16 cellular contexts compared by ENCODE assay signal in genomic region chr11:94826415-94826814, GRCh38.
"Had no signal": no experiment of that assay in that cellular context is flagged by ENCODE, and none has a peak within 500 bp of the region (broad histone marks: within the 10 kb centered on the region; RNA-seq: fewer than 3 reads in every experiment).

No MANE protein-coding gene starts in this region.

- H3K4me3 ChIP-seq: dorsolateral prefrontal cortex, right lobe of liver, smooth muscle cell had no signal

- ATAC-seq: right lobe of liver; stimulated activated naive CD8-positive, alpha-beta T cell treated with anti-CD3 and anti-CD28 coated beads, Interleukin-15, Interleukin-2, amounts not matched to agents 100 U/mL and 50 U/mL, for 24 hours had no signal

- H3K4me1 Mint-ChIP-seq: nephron had no signal

- H3K27ac Mint-ChIP-seq: activated T-helper 1 cell treated with anti-CD3 and anti-CD28 coated beads, Interleukin-12 subunit alpha, Interleukin-12 subunit beta, Interleukin-2, Interleukin-4 antibody, amounts not matched to agents 30 ng/mL and 10 ng/mL and 1 ng/mL, durations not matched to agents 14 hours and 24 hours and 36 hours; nephron had no signal

- H3K9me3 ChIP-seq: right lobe of liver had no signal

- H3K4me3 Mint-ChIP-seq: activated T-helper 1 cell treated with anti-CD3 and anti-CD28 coated beads, Interleukin-12 subunit alpha, Interleukin-12 subunit beta, Interleukin-2, Interleukin-4 antibody, amounts not matched to agents 30 ng/mL and 10 ng/mL and 1 ng/mL, durations not matched to agents 14 hours and 24 hours and 36 hours; nephron had no signal

- H3K4me2 ChIP-seq: smooth muscle cell had no signal

- H3K27ac ChIP-seq: dorsolateral prefrontal cortex had no signal

- FAIRE-seq: bronchial epithelial cell, endometrium had no signal

- H3K27me3 ChIP-seq: dorsolateral prefrontal cortex, right lobe of liver had no signal

- H3K9me3 Mint-ChIP-seq: activated T-helper 1 cell treated with anti-CD3 and anti-CD28 coated beads, Interleukin-12 subunit alpha, Interleukin-12 subunit beta, Interleukin-2, Interleukin-4 antibody, amounts not matched to agents 30 ng/mL and 10 ng/mL and 1 ng/mL, durations not matched to agents 14 hours and 24 hours and 36 hours; nephron had no signal

- DNase-seq: activated CD4-positive, CD25-positive, alpha-beta regulatory T cell treated with anti-CD3 and anti-CD28 coated beads, Interleukin-2, amount 50 U/mL, for 72 hours; aorta; dorsolateral prefrontal cortex; hippocampal formation; kidney glomerular epithelial cell; mesenchymal stem cell; right lobe of liver; stimulated activated CD4-positive, alpha-beta T cell treated with anti-CD3 and anti-CD28 coated beads, Interleukin-4, amount 100 ng/mL, for 4 hours; stimulated activated CD8-positive, alpha-beta memory T cell treated with anti-CD3 and anti-CD28 coated beads, Interleukin-4, amount 100 ng/mL, for 48 hours; stimulated activated naive CD8-positive, alpha-beta T cell treated with anti-CD3 and anti-CD28 coated beads, Interleukin-15, Interleukin-2, amounts not matched to agents 100 U/mL and 50 U/mL, for 24 hours; trophoblast cell had no signal
